ENCODE assay signal across 8 cellular contexts in the genomic region with DNA sequence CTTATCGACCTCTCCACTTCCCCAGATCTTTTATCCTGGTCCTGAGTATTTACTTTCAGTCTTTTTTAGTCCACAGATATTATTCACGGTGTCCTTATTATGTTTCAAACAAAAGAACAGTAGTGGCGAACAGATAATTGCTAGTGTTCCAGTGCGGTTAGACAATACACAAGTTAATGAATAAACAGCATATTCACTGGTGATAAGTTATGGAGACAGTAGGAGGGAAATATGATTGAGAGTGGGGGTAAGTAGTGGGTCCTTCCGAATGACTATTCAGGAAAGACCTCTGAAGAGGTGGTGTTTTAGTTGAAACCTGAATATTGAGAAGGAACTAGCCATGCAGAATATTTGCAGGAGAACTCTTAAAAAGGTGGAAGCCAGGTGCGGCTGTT. TPM values are rescaled to one million over a fixed set of nuclear protein-coding genes. Genes with fewer than 3 reads are reported as not detected.
DNase-seq lines count a peak whose midpoint lies in the region.

No MANE protein-coding gene starts in this region.

- H3K9me3 ChIP-seq in duodenal mucosa (ENCODE audit: control insufficient read depth in 1 of 2, low read length in 2 of 2) (no peaks in the 10 kb centered on the region), neuron (ENCODE audit: low read length) (no peaks in the 10 kb centered on the region)

- DNase-seq in NCI-H2196 treated with DMSO at 0.1 percent for 48 hours (lab: John Stamatoyannopoulos, UW; ENCODE audit: unreplicated experiment) (peak; percentile 30), NCI-H2196 (lab: John Stamatoyannopoulos, UW; ENCODE audit: unreplicated experiment) (no peak), NCI-H2029 (lab: John Stamatoyannopoulos, UW) (peak; percentile 93), mesenteric fat pad (ENCODE audit: low spot score) (no peak), caudate nucleus (lab: John Stamatoyannopoulos, UW) (no peak)
- no peak for DNase-seq in activated CD4-positive, alpha-beta T cell treated with anti-CD3 and anti-CD28 coated beads, Interleukin-2, amount 50 U/mL, for 4 hours

- H3K4me1 ChIP-seq in duodenal mucosa (ENCODE audit: control insufficient read depth in 1 of 2, insufficient read depth in 2 of 2, low read length in 2 of 2), result peaks cover 12 to 30% of the 10 kb centered on the region in 2 donors
- peaks cover 9% of the 10 kb centered on the region for H3K4me1 ChIP-seq in neuron (ENCODE audit: insufficient read depth, low read length)

- H2AFZ ChIP-seq in neuron (ENCODE audit: low read depth, low read length), result peak overlapping the region; percentile 99

- peak overlapping the region; percentile 97 to 98 for H3K9ac ChIP-seq in duodenal mucosa (ENCODE audit: low read depth in 1 of 2, low read length in 2 of 2)

- no peaks in the 10 kb centered on the region for H3K36me3 ChIP-seq in duodenal mucosa (ENCODE audit: control insufficient read depth in 1 of 2, insufficient read depth in 2 of 2, low read length in 2 of 2)
- peaks cover under 1% of the 10 kb centered on the region for H3K36me3 ChIP-seq in neuron (ENCODE audit: insufficient read depth, low read length)

- H3K4me3 ChIP-seq in duodenal mucosa (ENCODE audit: low read depth in 1 of 2, low read length in 2 of 2) (peak overlapping the region; percentile 97 to 99), neuron (ENCODE audit: low read length) (peak overlapping the region; percentile 76)

- H3K27ac ChIP-seq in duodenal mucosa (ENCODE audit: low read depth, low read length) (peak overlapping the region; percentile 87), caudate nucleus (ENCODE audit: low read depth, low read length) (no peak overlapping the region)

- H3K27me3 ChIP-seq in duodenal mucosa (ENCODE audit: control insufficient read depth in 1 of 2, insufficient read depth in 2 of 2, low read length in 2 of 2) (no peaks in the 10 kb centered on the region), neuron (ENCODE audit: insufficient read depth, low read length) (peaks cover 19% of the 10 kb centered on the region)

RNA-seq across cellular contexts. Expression of gene TMEM260, which starts 0.7 kb away (rescaled TPM):
- total RNA-seq in mesenteric fat pad, result 11.9 TPM

Comparison
In these comparisons a context has a peak if more than half of its experiments do, and no peak if none do; other contexts are left out.
1. DNase-seq: peak in NCI-H2196 treated with DMSO at 0.1 percent for 48 hours (single experiment) and NCI-H2029 (single experiment); none in NCI-H2196 (single experiment), mesenteric fat pad (single experiment), caudate nucleus (0 of 61) and activated CD4-positive, alpha-beta T cell treated with anti-CD3 and anti-CD28 coated beads, Interleukin-2, amount 50 U/mL, for 4 hours (0 of 2).